ENCODE assay signal across 30 cellular contexts in the genomic region with DNA sequence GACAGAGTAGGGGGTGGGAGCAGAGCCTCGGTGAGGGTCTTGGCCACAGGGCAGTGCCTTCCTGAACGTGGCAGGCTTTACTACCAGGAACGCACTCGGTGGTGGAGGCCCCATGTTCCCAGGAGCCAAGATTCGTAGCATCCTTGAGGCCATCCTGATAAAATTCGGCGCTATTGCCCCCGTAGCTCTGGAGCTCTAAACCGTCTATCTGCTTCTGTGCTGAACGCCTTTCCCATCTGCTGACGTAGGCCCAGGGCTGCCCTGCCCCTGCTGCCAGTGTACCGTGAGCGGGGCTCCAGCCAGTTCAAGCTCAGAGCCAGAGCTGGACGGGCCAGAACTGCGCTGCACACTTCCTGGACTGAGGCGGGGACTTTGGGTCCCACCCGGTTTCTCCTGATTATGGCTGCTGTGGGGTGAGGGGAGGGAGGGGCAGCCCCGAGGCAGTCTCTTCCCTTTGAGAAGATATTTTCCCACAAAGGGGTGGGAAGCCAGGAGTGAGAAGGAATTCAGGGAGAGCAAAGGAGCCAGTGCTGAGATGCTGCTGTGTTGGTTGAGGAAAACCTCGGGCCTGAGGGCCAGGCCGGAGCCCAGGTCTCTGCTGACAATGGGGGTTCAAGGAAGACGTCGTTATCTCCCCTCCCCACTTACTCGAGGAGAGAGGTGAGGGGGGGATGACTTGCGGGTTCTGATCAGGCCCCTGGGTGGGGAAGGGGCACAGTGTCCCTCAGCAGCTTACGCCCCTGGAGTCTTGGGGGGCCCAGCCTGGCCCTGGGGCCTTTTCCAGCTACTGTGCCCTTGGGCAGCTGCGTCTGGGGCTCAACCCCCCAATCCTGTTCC. TPM values are rescaled to one million over a fixed set of nuclear protein-coding genes. Genes with fewer than 3 reads are reported as not detected.
A peak's percentile ranks its signal among the peaks of the same experiment; 100 is the strongest.
DNase-seq lines count a peak whose midpoint lies in the region; ATAC-seq and TF ChIP-seq lines count a peak whose summit lies in the region.
"Had no signal": no experiment of that assay in that cellular context is flagged by ENCODE, and none has a peak within 500 bp of the region (broad histone marks: within the 10 kb centered on the region; RNA-seq: fewer than 3 reads in every experiment).

No MANE protein-coding gene starts in this region.

- H3K27me3 Mint-ChIP-seq in activated CD8-positive, alpha-beta memory T cell treated with anti-CD3 and anti-CD28 coated beads, Interleukin-2, amount 10 ng/mL, durations not matched to agents 7 days and 5 days = no peaks in the 10 kb centered on the region
- H3K27me3 Mint-ChIP-seq in immature natural killer cell (ENCODE audit: low read depth in 3 of 3) = peaks cover 24 to 54% (median 31%) of the 10 kb centered on the region in 3 donors

- no peaks in the 10 kb centered on the region for H3K36me3 Mint-ChIP-seq in activated CD8-positive, alpha-beta memory T cell treated with anti-CD3 and anti-CD28 coated beads, Interleukin-2, amount 10 ng/mL, durations not matched to agents 7 days and 5 days
- peaks cover 0 to 19% (median 8%) of the 10 kb centered on the region in 3 donors for H3K36me3 Mint-ChIP-seq in immature natural killer cell

- ATAC-seq in activated CD8-positive, alpha-beta memory T cell treated with anti-CD3 and anti-CD28 coated beads, Interleukin-2, amount 10 ng/mL, durations not matched to agents 7 days and 5 days = no peak
- peak; percentile 38 for ATAC-seq in omental fat pad (ENCODE audit: low FRiP score)
- no peak for ATAC-seq in GM18498 (IDR thresholded peaks at IDR 0.05; ENCODE audit: unreplicated experiment)
- no peak for ATAC-seq in psoas muscle
- ATAC-seq: activated CD8-positive, alpha-beta T cell treated with anti-CD3 and anti-CD28 coated beads, Interleukin-2, amount 10 ng/mL, durations not matched to agents 7 days and 5 days; activated T-cell treated with anti-CD3 and anti-CD28 coated beads, Interleukin-2, amount 50 U/mL, for 4 hours; CD8-positive, alpha-beta T cell; GM12878; HCT116; naive thymus-derived CD8-positive, alpha-beta T cell; stimulated activated naive CD8-positive, alpha-beta T cell treated with anti-CD3 and anti-CD28 coated beads, Interleukin-15, Interleukin-2, amounts not matched to agents 100 U/mL and 50 U/mL, for 24 hours had no signal

- no peak overlapping the region for H3K27ac ChIP-seq in psoas muscle
- H3K27ac ChIP-seq: 22Rv1, heart left ventricle, parathyroid adenoma, sigmoid colon, SJSA1, testis had no signal

- no peaks in the 10 kb centered on the region for H3K9me3 ChIP-seq in psoas muscle
- H3K9me3 ChIP-seq: heart left ventricle, sigmoid colon, SJSA1, testis had no signal

- no peaks in the 10 kb centered on the region for H3K9me3 Mint-ChIP-seq in activated CD8-positive, alpha-beta memory T cell treated with anti-CD3 and anti-CD28 coated beads, Interleukin-2, amount 10 ng/mL, durations not matched to agents 7 days and 5 days (ENCODE audit: low read depth)
- peaks cover 0 to 2% (median 0%) of the 10 kb centered on the region in 6 donors for H3K9me3 Mint-ChIP-seq in immature natural killer cell
- H3K9me3 Mint-ChIP-seq: activated T-cell treated with anti-CD3 and anti-CD28 coated beads, Interleukin-2, amount 50 U/mL, for 4 hours; CD8-positive, alpha-beta T cell; naive thymus-derived CD8-positive, alpha-beta T cell had no signal

- no peak overlapping the region for H3K4me3 Mint-ChIP-seq in activated CD8-positive, alpha-beta memory T cell treated with anti-CD3 and anti-CD28 coated beads, Interleukin-2, amount 10 ng/mL, durations not matched to agents 7 days and 5 days
- H3K4me3 Mint-ChIP-seq in immature natural killer cell = peak overlapping the region in 1 of 5 donors; percentile 44
- H3K4me3 Mint-ChIP-seq: activated CD8-positive, alpha-beta T cell treated with anti-CD3 and anti-CD28 coated beads, Interleukin-2, amount 10 ng/mL, durations not matched to agents 7 days and 5 days; activated T-cell treated with anti-CD3 and anti-CD28 coated beads, Interleukin-2, amount 50 U/mL, for 4 hours; CD8-positive, alpha-beta T cell; naive thymus-derived CD8-positive, alpha-beta T cell had no signal

- H3K4me1 ChIP-seq in psoas muscle = no peaks in the 10 kb centered on the region
- H3K4me1 ChIP-seq: sigmoid colon, testis had no signal

- 65 to 76% (median 66%) methylated on average over 26 of the region's 26 CpGs for WGBS in psoas muscle, 3 donors

- H3K27ac Mint-ChIP-seq in activated CD8-positive, alpha-beta memory T cell treated with anti-CD3 and anti-CD28 coated beads, Interleukin-2, amount 10 ng/mL, durations not matched to agents 7 days and 5 days = no peak overlapping the region
- peak overlapping the region in 2 of 6 donors; percentile 21 to 49 for H3K27ac Mint-ChIP-seq in immature natural killer cell
- H3K27ac Mint-ChIP-seq: activated CD8-positive, alpha-beta T cell treated with anti-CD3 and anti-CD28 coated beads, Interleukin-2, amount 10 ng/mL, durations not matched to agents 7 days and 5 days; CD8-positive, alpha-beta T cell; naive thymus-derived CD8-positive, alpha-beta T cell had no signal

- intact Hi-C loops in psoas muscle (cut with DNase I) = no loop called here

- no peak overlapping the region for H3K4me3 ChIP-seq in psoas muscle
- H3K4me3 ChIP-seq: GM12878, heart left ventricle, sigmoid colon, SJSA1, testis had no signal

- CTCF ChIA-PET in activated CD8-positive, alpha-beta memory T cell treated with anti-CD3 and anti-CD28 coated beads, Interleukin-2, amount 10 ng/mL, durations not matched to agents 7 days and 5 days (lab: Charles Lee) = no interaction called here

- no peaks in the 10 kb centered on the region for H3K36me3 ChIP-seq in psoas muscle (ENCODE audit: insufficient read depth in 1 of 2, low read depth in 1 of 2)
- H3K36me3 ChIP-seq: SJSA1 had no signal

- TF ChIP-seq CTCF in omental fat pad (IDR thresholded peaks at IDR 0.05) (no peak), psoas muscle (IDR thresholded peaks at IDR 0.05) (no peak)

- H3K4me1 Mint-ChIP-seq in activated CD8-positive, alpha-beta memory T cell treated with anti-CD3 and anti-CD28 coated beads, Interleukin-2, amount 10 ng/mL, durations not matched to agents 7 days and 5 days = no peaks in the 10 kb centered on the region
- peaks cover 0 to 3% of the 10 kb centered on the region in 2 donors for H3K4me1 Mint-ChIP-seq in immature natural killer cell

- H3K27me3 ChIP-seq in psoas muscle (ENCODE audit: insufficient read depth in 3 of 3, low read length in 2 of 3) = peaks cover 0 to 14% (median 4%) of the 10 kb centered on the region in 3 donors
- H3K27me3 ChIP-seq: heart left ventricle, sigmoid colon, SJSA1, testis had no signal

- DNase-seq in activated CD4-positive, CD25-positive, alpha-beta regulatory T cell treated with anti-CD3 and anti-CD28 coated beads, Interleukin-2, amount 50 U/mL, for 72 hours = peak; percentile 15
- DNase-seq in activated CD4-positive, CD25-positive, alpha-beta regulatory T cell (lab: John Stamatoyannopoulos, UW) = no peak
- DNase-seq in activated CD8-positive, alpha-beta memory T cell treated with anti-CD3 and anti-CD28 coated beads, Interleukin-2, amount 10 ng/mL, durations not matched to agents 7 days and 5 days = peak; percentile 33
- peak; percentile 6 for DNase-seq in iPS-NIHi7 (ENCODE audit: extremely low spot score)
- no peak for DNase-seq in omental fat pad (ENCODE audit: low spot score)
- no peak for DNase-seq in psoas muscle
- DNase-seq in immature natural killer cell = no peak
- DNase-seq: activated CD8-positive, alpha-beta T cell treated with anti-CD3 and anti-CD28 coated beads, Interleukin-2, amount 10 ng/mL, durations not matched to agents 7 days and 5 days; activated naive CD4-positive, alpha-beta T cell treated with Interleukin-2 at 50 U/mL for 16 hours; activated T-cell treated with anti-CD3 and anti-CD28 coated beads, Interleukin-2, amount 50 U/mL, for 4 hours; cerebellar nuclear complex; KBM-7; midbrain; NCI-H2081; NCI-H345; sigmoid colon; stimulated activated naive CD8-positive, alpha-beta T cell treated with anti-CD3 and anti-CD28 coated beads, Interleukin-15, Interleukin-2, amounts not matched to agents 100 U/mL and 50 U/mL, for 24 hours; T-helper 1 cell; testis had no signal

RNA-seq across cellular contexts. Expression of gene OR1D5, which starts 29.4 kb away (rescaled TPM):
- total RNA-seq in activated CD8-positive, alpha-beta memory T cell treated with anti-CD3 and anti-CD28 coated beads, Interleukin-2, amount 10 ng/mL, durations not matched to agents 7 days and 5 days = not detected
- total RNA-seq in omental fat pad (not detected), psoas muscle (not detected)
- polyA plus RNA-seq in psoas muscle (not detected), immature natural killer cell (not detected)
- total RNA-seq: activated CD8-positive, alpha-beta T cell treated with anti-CD3 and anti-CD28 coated beads, Interleukin-2, amount 10 ng/mL, durations not matched to agents 7 days and 5 days; activated T-cell treated with anti-CD3 and anti-CD28 coated beads, Interleukin-2, amount 50 U/mL, for 4 hours; CD8-positive, alpha-beta T cell; GM12878; heart left ventricle; MCF 10A; naive thymus-derived CD8-positive, alpha-beta T cell; sigmoid colon; SJSA1; testis had no signal
- polyA plus RNA-seq: adipose tissue; GM12878; heart left ventricle; naive thymus-derived CD8-positive, alpha-beta T cell; sigmoid colon had no signal

Comparison
In these comparisons a context has a peak if more than half of its experiments do, and no peak if none do; other contexts are left out.
1. DNase-seq: peak in activated CD4-positive, CD25-positive, alpha-beta regulatory T cell treated with anti-CD3 and anti-CD28 coated beads, Interleukin-2, amount 50 U/mL, for 72 hours (single experiment), activated CD8-positive, alpha-beta memory T cell treated with anti-CD3 and anti-CD28 coated beads, Interleukin-2, amount 10 ng/mL, durations not matched to agents 7 days and 5 days (single experiment) and iPS-NIHi7 (single experiment); none in activated CD4-positive, CD25-positive, alpha-beta regulatory T cell (0 of 4), omental fat pad (single experiment), psoas muscle (0 of 2) and immature natural killer cell (0 of 3).